In the genomic region with DNA sequence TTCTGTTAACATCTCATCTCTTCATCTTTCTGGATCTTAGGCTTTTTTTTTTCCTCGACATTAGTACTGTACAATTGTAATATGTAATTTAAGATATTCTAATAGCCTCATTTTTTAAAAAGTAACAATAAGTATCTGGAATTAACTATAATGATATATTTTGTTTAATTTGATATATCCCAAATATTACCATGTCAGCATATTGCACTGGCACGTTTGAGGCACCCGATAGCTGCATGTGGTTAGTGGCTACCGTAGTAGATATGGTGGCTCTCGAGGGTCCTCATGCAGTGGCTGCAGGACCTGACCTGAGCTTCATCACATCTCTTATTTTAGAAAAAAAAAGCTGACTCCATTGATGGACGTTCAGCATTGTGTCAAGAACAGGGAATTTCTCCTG, we compare ENCODE assay signal across 6 cellular contexts.
"Had no signal": no experiment of that assay in that cellular context is flagged by ENCODE, and none has a peak within 500 bp of the region (broad histone marks: within the 10 kb centered on the region; RNA-seq: fewer than 3 reads in every experiment).

No MANE protein-coding gene starts in this region.

- H3K9ac ChIP-seq: KMS-11 had no signal

- H3K4me2 ChIP-seq: KMS-11 had no signal

- H3K27ac ChIP-seq: HL-60, KMS-11 had no signal

- FAIRE-seq: HTR-8/SVneo had no signal

- DNase-seq: Karpas-422, KBM-7, KG1 had no signal
